Comparison of ENCODE assay signal across 8 cellular contexts in genomic region chr19:1883784-1884183, GRCh38. TPM values are rescaled to one million over a fixed set of nuclear protein-coding genes. Genes with fewer than 3 reads are reported as not detected.
DNase-seq lines count a peak whose midpoint lies in the region; ATAC-seq and TF ChIP-seq lines count a peak whose summit lies in the region.

No MANE protein-coding gene starts in this region.

- H3K4me1 ChIP-seq in heart right ventricle = peaks cover 27 to 67% (median 54%) of the 10 kb centered on the region in 9 donors
- peaks cover 27% of the 10 kb centered on the region for H3K4me1 ChIP-seq in muscle layer of colon (ENCODE audit: insufficient read depth, low read length)

- intact Hi-C loops in heart right ventricle (cut with DNase I) (no loop called here), Right ventricle myocardium superior (cut with DNase I) (no loop called here)

- DNase-seq in heart right ventricle (no peak), Right ventricle myocardium superior (no peak), cardiac fibroblast (ENCODE audit: low read depth in 2 of 2) (no peak), midbrain (lab: John Stamatoyannopoulos, UW) (no peak), DMS 273 (lab: John Stamatoyannopoulos, UW; ENCODE audit: unreplicated experiment) (no peak)
- DNase-seq in stimulated activated CD4-positive, alpha-beta T cell treated with anti-CD3 and anti-CD28 coated beads, Interleukin-2, amount 100 ng/mL, for 24 hours = no peak

- H3K4me3 ChIP-seq in heart right ventricle = peak overlapping the region; percentile 12 to 100 (median 96)
- H3K4me3 ChIP-seq in cardiac fibroblast (replicated peaks in 1 of 2; ENCODE audit: low read depth in 2 of 2, low read length in 2 of 2) = peak overlapping the region; percentile 92 to 99
- H3K4me3 ChIP-seq in muscle layer of colon (ENCODE audit: low read depth in 1 of 2, low read length in 2 of 2) = peak overlapping the region; percentile 23 to 77

- peak overlapping the region; percentile 82 for H3K9ac ChIP-seq in muscle layer of colon (ENCODE audit: low read length)

- H3K9me3 ChIP-seq in heart right ventricle (no peaks in the 10 kb centered on the region), muscle layer of colon (ENCODE audit: low read length) (no peaks in the 10 kb centered on the region)

- peaks cover 0 to 24% (median 0%) of the 10 kb centered on the region in 9 donors for H3K36me3 ChIP-seq in heart right ventricle
- no peaks in the 10 kb centered on the region for H3K36me3 ChIP-seq in muscle layer of colon (ENCODE audit: insufficient read depth, low read length)

- H3K27me3 ChIP-seq in heart right ventricle = no peaks in the 10 kb centered on the region
- no peaks in the 10 kb centered on the region for H3K27me3 ChIP-seq in muscle layer of colon (ENCODE audit: control insufficient read depth in 1 of 2, insufficient read depth in 2 of 2, low read length in 2 of 2)

- 22 to 25% methylated on average over 8 of the region's 8 CpGs for WGBS in heart right ventricle, 2 donors

- ATAC-seq in heart right ventricle (no peak), Right ventricle myocardium superior (ENCODE audit: poor library complexity) (no peak), HG03432 (IDR thresholded peaks at IDR 0.05; ENCODE audit: unreplicated experiment) (no peak)

- H3K27ac ChIP-seq in heart right ventricle (peak overlapping the region; percentile 38 to 99 (median 96)), muscle layer of colon (ENCODE audit: low read depth, low read length) (no peak overlapping the region)

- TF ChIP-seq CTCF in heart right ventricle (IDR thresholded peaks at IDR 0.05) = no peak
- no peak for TF ChIP-seq CTCF in cardiac fibroblast (IDR thresholded peaks at IDR 0.05; ENCODE audit: low read depth, low read length)

RNA-seq across cellular contexts. Expression of gene ABHD17A, which starts 1.5 kb away (rescaled TPM):
- 10 to 100 TPM; 45.1 to 68.0 (median 57.0) TPM for total RNA-seq in heart right ventricle
- 100 to 1,000 TPM in 1 of 2 donors, 10 to 100 TPM in 1; 93.6 to 185 TPM for polyA plus RNA-seq in heart right ventricle
- 55.7 TPM for total RNA-seq in Right ventricle myocardium superior

RNA-seq across cellular contexts. Expression of gene KLF16, which starts 20.4 kb away (rescaled TPM):
- total RNA-seq in heart right ventricle (10 to 100 TPM in 4 of 10 donors, 1 to 10 TPM in 6; 5.0 to 13.4 (median 7.6) TPM), Right ventricle myocardium superior (6.2 TPM)
- 1 to 10 TPM; 4.0 to 8.6 TPM for polyA plus RNA-seq in heart right ventricle

RNA-seq across cellular contexts. Expression of gene ADAT3, which starts 21.4 kb away (rescaled TPM):
- total RNA-seq in heart right ventricle (1 to 10 TPM in 9 of 10 donors, under 1 TPM in 1; 0.94 to 3.2 (median 1.4) TPM), Right ventricle myocardium superior (2.1 TPM)
- 1 to 10 TPM; 2.0 to 4.3 TPM for polyA plus RNA-seq in heart right ventricle

RNA-seq across cellular contexts. Expression of gene SCAMP4, which starts 21.4 kb away (rescaled TPM):
- 10 to 100 TPM; 11.7 to 24.2 (median 14.4) TPM for total RNA-seq in heart right ventricle
- polyA plus RNA-seq in heart right ventricle = 10 to 100 TPM; 17.0 to 22.1 TPM
- 16.2 TPM for total RNA-seq in Right ventricle myocardium superior

RNA-seq across cellular contexts. Expression of gene REXO1, which starts 35.5 kb away (rescaled TPM):
- total RNA-seq in heart right ventricle (10 to 100 TPM; 13.1 to 20.1 (median 16.5) TPM), Right ventricle myocardium superior (13.6 TPM)
- polyA plus RNA-seq in heart right ventricle = 10 to 100 TPM; 13.1 to 20.6 TPM
